Comparison of ENCODE assay signal across 8 cellular contexts in the genomic region with DNA sequence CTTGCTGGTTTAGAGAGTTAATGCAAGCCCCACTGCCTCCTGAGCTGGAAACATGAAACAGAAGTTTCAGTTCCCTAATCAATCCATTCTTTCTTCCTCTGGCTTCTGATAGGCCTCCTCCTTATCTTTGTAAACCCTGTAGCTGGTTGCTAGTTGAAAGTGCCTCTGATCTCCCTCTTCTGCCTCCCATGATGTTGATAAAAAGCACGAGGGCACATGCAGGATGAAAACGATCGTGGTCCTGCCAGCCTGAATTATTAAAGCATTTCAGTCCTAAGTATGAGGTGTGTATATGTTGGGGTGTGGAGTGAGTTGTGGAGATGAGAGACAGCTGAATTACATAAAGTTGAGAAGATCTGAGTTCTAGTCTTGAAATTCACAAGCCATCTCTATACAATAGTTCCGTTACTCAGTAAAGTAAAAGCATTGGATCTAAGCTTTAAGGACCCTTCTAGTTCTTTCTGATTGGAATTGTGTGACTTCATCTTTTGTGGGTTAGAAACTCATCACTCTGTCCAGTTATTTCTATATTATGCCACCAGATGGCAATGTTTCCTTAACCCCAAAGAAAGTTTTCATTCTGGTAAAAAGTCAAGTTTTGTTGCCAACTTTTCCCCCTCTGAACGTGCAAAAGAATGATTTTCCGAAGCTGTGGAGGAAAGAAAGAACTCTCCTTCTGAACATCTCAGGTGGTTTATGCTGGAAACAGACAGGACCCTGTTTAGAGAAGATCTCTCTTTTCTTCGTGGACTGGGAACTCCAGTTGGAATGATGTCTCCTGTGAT. TPM values are rescaled to one million over a fixed set of nuclear protein-coding genes. Genes with fewer than 3 reads are reported as not detected.
DNase-seq lines count a peak whose midpoint lies in the region; ATAC-seq and TF ChIP-seq lines count a peak whose summit lies in the region.

No MANE protein-coding gene starts in this region.

- ATAC-seq in GM19328 (IDR thresholded peaks at IDR 0.05; ENCODE audit: unreplicated experiment) (peak; percentile 63), HG03565 (IDR thresholded peaks at IDR 0.05; ENCODE audit: unreplicated experiment) (peak; percentile 79), PC-3 (peak; percentile 64), GM19395 (IDR thresholded peaks at IDR 0.05; ENCODE audit: unreplicated experiment) (no peak), GM18873 (IDR thresholded peaks at IDR 0.05; ENCODE audit: low FRiP score, unreplicated experiment) (no peak)

- WGBS in mesenchymal stem cell, result 24% methylated on average over 6 of the region's 7 CpGs

- intact Hi-C loops in PC-3 (cut with micrococcal nuclease), result loop anchor here (1.0 to 10.0 kb wide), 6 partner anchors 55 to 809 kb away; a partner anchor contains a TSS

- H4K91ac ChIP-seq in mesenchymal stem cell (ENCODE audit: low read length), result no peak overlapping the region

- no peak overlapping the region for H2BK5ac ChIP-seq in mesenchymal stem cell (ENCODE audit: low read depth, low read length, poor library complexity, severe bottlenecking)

- H2BK120ac ChIP-seq in mesenchymal stem cell (ENCODE audit: low read depth, low read length), result no peak overlapping the region

- H2BK15ac ChIP-seq in mesenchymal stem cell (ENCODE audit: low read depth, poor library complexity, severe bottlenecking), result no peak overlapping the region

- H4K8ac ChIP-seq in mesenchymal stem cell (ENCODE audit: low read length), result peak overlapping the region; percentile 7

- H3K27ac ChIP-seq in PC-3 (ENCODE audit: low read length), result peak overlapping the region; percentile 60
- peak overlapping the region; percentile 10 for H3K27ac ChIP-seq in duodenal mucosa (ENCODE audit: low read depth, low read length)
- no peak overlapping the region for H3K27ac ChIP-seq in mesenchymal stem cell (ENCODE audit: low read length, poor library complexity, severe bottlenecking)

- H3K79me2 ChIP-seq in PC-3 (ENCODE audit: low read length), result no peaks in the 10 kb centered on the region

- no peak overlapping the region for H3K4ac ChIP-seq in mesenchymal stem cell (ENCODE audit: low read depth in 1 of 2, low read length in 2 of 2)

- POLR2A ChIA-PET in PC-3 (lab: Charles Lee; ENCODE audit: unreplicated experiment), result interaction anchor here (0.5 to 0.6 kb wide), 3 partner anchors 66 to 242 kb away, joined by 3 to 5 read pairs (median 4); no protein-coding TSS in a partner anchor

- no peaks in the 10 kb centered on the region for H4K20me1 ChIP-seq in PC-3 (ENCODE audit: low read length)

- H3K4me3 ChIP-seq in PC-3 (ENCODE audit: low read length), result peak overlapping the region; percentile 19; the same call in 1 of the 2 replicates
- no peak overlapping the region for H3K4me3 ChIP-seq in duodenal mucosa (ENCODE audit: low read depth in 1 of 2, low read length in 2 of 2)
- no peak overlapping the region for H3K4me3 ChIP-seq in mesenchymal stem cell (ENCODE audit: insufficient read depth in 1 of 2, low read depth in 1 of 2, low read length in 2 of 2)

- H3K36me3 ChIP-seq in PC-3 (ENCODE audit: low read depth, low read length) (no peaks in the 10 kb centered on the region), duodenal mucosa (ENCODE audit: control insufficient read depth in 1 of 2, insufficient read depth in 2 of 2, low read length in 2 of 2) (no peaks in the 10 kb centered on the region), mesenchymal stem cell (ENCODE audit: control insufficient read depth in 1 of 2, insufficient read depth in 2 of 2, low read depth in 1 of 2, low read length in 2 of 2) (no peaks in the 10 kb centered on the region)

- H2BK12ac ChIP-seq in mesenchymal stem cell (ENCODE audit: low read length in 2 of 2), result no peak overlapping the region

- peak; percentile 83 for TF ChIP-seq CTCF in PC-3 (conservative IDR thresholded peaks at IDR 0.05; ENCODE audit: low read depth, low read length)

- no peak overlapping the region for H3K18ac ChIP-seq in mesenchymal stem cell (ENCODE audit: low read depth in 1 of 2, low read length in 2 of 2)

- H3K9ac ChIP-seq in PC-3 (ENCODE audit: low read length) (peak overlapping the region; percentile 33), duodenal mucosa (ENCODE audit: low read depth in 1 of 2, low read length in 2 of 2) (peak overlapping the region in 1 of 2 donors; percentile 34), mesenchymal stem cell (ENCODE audit: low read length) (peak overlapping the region; percentile 40)

- no peaks in the 10 kb centered on the region for H3K27me3 ChIP-seq in PC-3 (ENCODE audit: low read length)
- H3K27me3 ChIP-seq in duodenal mucosa (ENCODE audit: control insufficient read depth in 1 of 2, insufficient read depth in 2 of 2, low read length in 2 of 2), result no peaks in the 10 kb centered on the region
- H3K27me3 ChIP-seq in mesenchymal stem cell (ENCODE audit: control insufficient read depth in 1 of 2, insufficient read depth in 1 of 2, low read length in 2 of 2), result peaks cover 0 to 9% of the 10 kb centered on the region in 2 experiments

- H3K4me1 ChIP-seq in PC-3 (ENCODE audit: insufficient read depth, low read length), result peaks cover 25% of the 10 kb centered on the region
- peaks cover 28 to 40% of the 10 kb centered on the region in 2 donors for H3K4me1 ChIP-seq in duodenal mucosa (ENCODE audit: control insufficient read depth in 1 of 2, insufficient read depth in 2 of 2, low read length in 2 of 2)
- H3K4me1 ChIP-seq in mesenchymal stem cell (ENCODE audit: control insufficient read depth, insufficient read depth, low read depth, low read length), result peaks cover 2% of the 10 kb centered on the region

- H3F3A ChIP-seq in PC-3 (ENCODE audit: low read length, unreplicated experiment), result no peaks in the 10 kb centered on the region

- H3K4me2 ChIP-seq in PC-3 (ENCODE audit: low read length) (peak overlapping the region; percentile 70), mesenchymal stem cell (ENCODE audit: low read length, poor library complexity, severe bottlenecking) (peak overlapping the region; percentile 2)

- no peaks in the 10 kb centered on the region for H3K9me3 ChIP-seq in PC-3 (ENCODE audit: low read length)
- no peaks in the 10 kb centered on the region for H3K9me3 ChIP-seq in duodenal mucosa (ENCODE audit: control insufficient read depth in 1 of 2, low read length in 2 of 2)
- H3K9me3 ChIP-seq in mesenchymal stem cell (ENCODE audit: control insufficient read depth, low read length), result no peaks in the 10 kb centered on the region

- CTCF ChIA-PET in PC-3 (lab: Charles Lee), result interaction anchor here (0.6 to 2.9 kb wide), 6 partner anchors 15 to 305 kb away, joined by 4 to 15 read pairs (median 5); no protein-coding TSS in a partner anchor

- in situ Hi-C loops in Caki2 (cut with HindIII; ENCODE audit: low pct_unique_long_range_greater_than_20kb, low sequenced_read_pairs), result no loop called here

- H3K9me2 ChIP-seq in PC-3 (replicated peaks; ENCODE audit: low read length), result no peaks in the 10 kb centered on the region

- DNase-seq in Caki2 (ENCODE audit: low read depth), result peak; percentile 43
- DNase-seq in PC-3, result peak; percentile 84
- DNase-seq in mesenchymal stem cell, result peak; percentile 56

- H3K14ac ChIP-seq in mesenchymal stem cell (ENCODE audit: low read length in 2 of 2), result no peak overlapping the region

- H3K79me1 ChIP-seq in mesenchymal stem cell (replicated peaks; ENCODE audit: low read length, poor library complexity, severe bottlenecking), result no peaks in the 10 kb centered on the region

- H2AFZ ChIP-seq in PC-3 (ENCODE audit: low read length), result peak overlapping the region; percentile 84
- no peak overlapping the region for H2AFZ ChIP-seq in mesenchymal stem cell (ENCODE audit: low read depth, low read length)

- no peak overlapping the region for H2AK5ac ChIP-seq in mesenchymal stem cell (ENCODE audit: low read length, severe bottlenecking)

- H3K23ac ChIP-seq in mesenchymal stem cell (ENCODE audit: low read length in 2 of 2), result no peak overlapping the region

- BruUV-seq in PC-3 (replicated peaks; lab: Mats Ljungman, UMichigan), result no TSS peak

RNA-seq across cellular contexts. Expression of a gene that starts 34.8 kb away (rescaled TPM):
- total RNA-seq in Caki2 (2014; rRNA removed; shearing (Covaris generic); ENCODE audit: low replicate concordance), result not detected in 2 replicates
- 29.0 and 37.0 TPM in 2 replicates for total RNA-seq in PC-3 (2014; rRNA removed)
- not detected for polyA plus RNA-seq in mesenchymal stem cell (2013, experiment 1 of 2)
- 0.01 TPM for polyA plus RNA-seq in mesenchymal stem cell (2013, experiment 2 of 2)

Comparison
In these comparisons a context has a peak if more than half of its experiments do, and no peak if none do; other contexts are left out.
1. ATAC-seq: peak in GM19328 (single experiment), HG03565 (single experiment) and PC-3 (single experiment); none in GM19395 (single experiment) and GM18873 (single experiment).
2. RNA of a gene that starts 34.8 kb away (total RNA-seq): 29.0 to 37.0 TPM in PC-3; not detected in Caki2; every median in the first group is over 10 times any median in the second.
3. Peak in every context shown above with its lines, with median percentiles within 50 percentile points of each other: DNase-seq.